14 cellular contexts compared by ENCODE assay signal in the genomic region with DNA sequence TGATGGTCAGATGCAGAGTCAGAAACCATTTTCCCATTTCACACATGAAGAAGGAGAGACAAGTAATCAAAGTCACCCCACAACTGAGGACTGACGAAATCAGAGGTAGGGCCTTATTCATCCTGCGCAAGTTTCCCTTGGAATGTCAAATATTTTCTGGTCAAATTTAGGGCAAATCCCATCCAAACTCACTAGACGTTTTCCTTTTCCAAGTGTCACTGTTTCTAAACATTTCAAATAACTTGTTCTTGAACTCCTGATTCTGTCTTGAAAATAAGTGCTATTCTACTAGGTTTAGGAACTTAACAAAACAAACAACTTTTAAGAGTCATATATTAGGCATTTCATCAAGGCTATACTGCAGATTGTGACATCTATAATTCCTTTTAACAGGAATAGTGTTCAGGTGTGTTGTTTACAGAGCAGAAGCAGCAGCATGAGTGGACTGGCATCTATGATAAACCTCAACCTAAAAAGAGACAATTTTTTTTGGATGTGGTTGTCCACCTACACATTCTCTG. TPM values are rescaled to one million over a fixed set of nuclear protein-coding genes. Genes with fewer than 3 reads are reported as not detected.
DNase-seq lines count a peak whose midpoint lies in the region; ATAC-seq and TF ChIP-seq lines count a peak whose summit lies in the region.
"Had no signal": no experiment of that assay in that cellular context is flagged by ENCODE, and none has a peak within 500 bp of the region (broad histone marks: within the 10 kb centered on the region; RNA-seq: fewer than 3 reads in every experiment).

No MANE protein-coding gene starts in this region.

- H3K9me3 Mint-ChIP-seq in activated CD4-positive, alpha-beta T cell treated with anti-CD3 and anti-CD28 coated beads for 36 hours (ENCODE audit: low read depth) = no peaks in the 10 kb centered on the region
- H3K9me3 Mint-ChIP-seq in osteocyte (ENCODE audit: unreplicated experiment) = no peaks in the 10 kb centered on the region
- H3K9me3 Mint-ChIP-seq in naive thymus-derived CD4-positive, alpha-beta T cell = peaks cover 0 to 6% (median 0%) of the 10 kb centered on the region in 11 donors

- H3K79me2 ChIP-seq in Loucy (ENCODE audit: insufficient read depth, low read length) = no peaks in the 10 kb centered on the region

- H3K14ac ChIP-seq in neuronal stem cell (ENCODE audit: low read length) = no peak overlapping the region

- no peak overlapping the region for H2AK5ac ChIP-seq in neuronal stem cell (ENCODE audit: low read depth, low read length)

- no peak overlapping the region for H3K4ac ChIP-seq in neuronal stem cell (ENCODE audit: low read length)

- H3K4me1 Mint-ChIP-seq in activated CD4-positive, alpha-beta T cell treated with anti-CD3 and anti-CD28 coated beads for 36 hours = peaks cover 31% of the 10 kb centered on the region
- peaks cover 37% of the 10 kb centered on the region for H3K4me1 Mint-ChIP-seq in osteocyte (ENCODE audit: unreplicated experiment)
- H3K4me1 Mint-ChIP-seq in naive thymus-derived CD4-positive, alpha-beta T cell = peaks cover 0 to 12% (median 5%) of the 10 kb centered on the region in 7 donors

- H3K18ac ChIP-seq in neuronal stem cell (ENCODE audit: low read length) = no peak overlapping the region

- no peak for ATAC-seq in activated CD4-positive, alpha-beta T cell treated with anti-CD3 and anti-CD28 coated beads for 36 hours
- ATAC-seq in GM21381 (IDR thresholded peaks at IDR 0.05; ENCODE audit: unreplicated experiment) = no peak
- no peak for ATAC-seq in naive thymus-derived CD4-positive, alpha-beta T cell

- CTCF ChIA-PET in activated CD4-positive, alpha-beta T cell treated with anti-CD3 and anti-CD28 coated beads for 36 hours (lab: Charles Lee) = no interaction called here
- CTCF ChIA-PET in naive thymus-derived CD4-positive, alpha-beta T cell (lab: Charles Lee) = no interaction called here

- no peak overlapping the region for H3K27ac ChIP-seq in neuronal stem cell (replicated peaks; ENCODE audit: low read length)
- H3K27ac ChIP-seq in naive thymus-derived CD4-positive, alpha-beta T cell (ENCODE audit: low read depth, low read length) = no peak overlapping the region
- H3K27ac ChIP-seq: cardiac muscle cell had no signal

- H3K4me1 ChIP-seq in Loucy (ENCODE audit: insufficient read depth, low read length, poor library complexity, severe bottlenecking) = peaks cover 20% of the 10 kb centered on the region
- H3K4me1 ChIP-seq in neuronal stem cell (ENCODE audit: control insufficient read depth in 2 of 2, insufficient read depth in 1 of 2, low read depth in 1 of 2, low read length in 2 of 2) = peaks cover 0 to 14% of the 10 kb centered on the region in 2 donors
- H3K4me1 ChIP-seq in naive thymus-derived CD4-positive, alpha-beta T cell (ENCODE audit: control insufficient read depth in 2 of 2, insufficient read depth in 2 of 2, low read length in 2 of 2) = no peaks in the 10 kb centered on the region

- no peak overlapping the region for H2BK5ac ChIP-seq in neuronal stem cell (ENCODE audit: low read length)

- H3K4me2 ChIP-seq in Loucy (ENCODE audit: low read depth, low read length, poor library complexity, severe bottlenecking) (peak overlapping the region; percentile 58), neuronal stem cell (ENCODE audit: insufficient read depth, low read length, poor library complexity, severe bottlenecking) (no peak overlapping the region)

- H4K20me1 ChIP-seq in Loucy (ENCODE audit: insufficient read depth, low read length, poor library complexity, severe bottlenecking) = no peaks in the 10 kb centered on the region

- POLR2A ChIA-PET in activated CD4-positive, alpha-beta T cell treated with anti-CD3 and anti-CD28 coated beads for 36 hours (lab: Charles Lee) = interaction anchor here (0.6 to 1.2 kb wide), 2 partner anchors 67 to 156 kb away, joined by 3 to 7 read pairs; partner anchors contain the start of gene ITPR1
- POLR2A ChIA-PET in naive thymus-derived CD4-positive, alpha-beta T cell (lab: Charles Lee) = no interaction called here

- intact Hi-C loops in activated CD4-positive, alpha-beta T cell treated with anti-CD3 and anti-CD28 coated beads for 36 hours (cut with DNase I, micrococcal nuclease) = loop anchor here (2.0 to 10.0 kb wide), 3 partner anchors 41 to 768 kb away; partner anchors contain the start of genes ITPR1 (in 1 of the 2) and SUMF1 (in 1 of the 2)
- intact Hi-C loops in naive thymus-derived CD4-positive, alpha-beta T cell (cut with micrococcal nuclease) = no loop called here

- no peak overlapping the region for H3K23ac ChIP-seq in neuronal stem cell (ENCODE audit: low read depth, low read length, poor library complexity)

- H3K9ac ChIP-seq in Loucy (ENCODE audit: low read depth, low read length, poor library complexity, severe bottlenecking) (no peak overlapping the region), neuronal stem cell (ENCODE audit: low read depth, low read length, poor library complexity) (no peak overlapping the region)

- no peak overlapping the region for H4K8ac ChIP-seq in neuronal stem cell (ENCODE audit: low read depth, low read length)

- H3K79me1 ChIP-seq in neuronal stem cell (ENCODE audit: low read depth, low read length) = no peaks in the 10 kb centered on the region

- H3K4me3 ChIP-seq in Loucy (ENCODE audit: low read length, poor library complexity, severe bottlenecking) (peak overlapping the region; percentile 29), neuronal stem cell (ENCODE audit: low read length in 2 of 2) (no peak overlapping the region)
- H3K4me3 ChIP-seq in naive thymus-derived CD4-positive, alpha-beta T cell (ENCODE audit: low read length) = no peak overlapping the region
- H3K4me3 ChIP-seq: cardiac muscle cell had no signal

- H3K36me3 Mint-ChIP-seq in activated CD4-positive, alpha-beta T cell treated with anti-CD3 and anti-CD28 coated beads for 36 hours (ENCODE audit: low read depth) = peaks cover 7% of the 10 kb centered on the region
- H3K36me3 Mint-ChIP-seq in osteocyte (ENCODE audit: unreplicated experiment) = peaks cover 2% of the 10 kb centered on the region
- H3K36me3 Mint-ChIP-seq in naive thymus-derived CD4-positive, alpha-beta T cell = peaks cover 1 to 24% (median 8%) of the 10 kb centered on the region in 5 donors

- no peak for DNase-seq in activated CD4-positive, alpha-beta T cell treated with anti-CD3 and anti-CD28 coated beads for 36 hours
- DNase-seq in activated CD4-positive, alpha-beta T cell treated with anti-CD3 and anti-CD28 coated beads for 48 hours = no peak
- peak; percentile 54 for DNase-seq in dedifferentiated amniotic fluid mesenchymal stem cell (ENCODE audit: extremely low spot score)
- no peak for DNase-seq in osteocyte (ENCODE audit: extremely low spot score, unreplicated experiment)
- no peak for DNase-seq in neuronal stem cell (ENCODE audit: low spot score)
- DNase-seq in naive thymus-derived CD4-positive, alpha-beta T cell = no peak
- DNase-seq: 8988T; activated CD8-positive, alpha-beta memory T cell treated with anti-CD3 and anti-CD28 coated beads, Interleukin-2, amount 50 U/mL, for 48 hours; DMS 273 treated with DMSO at 0.1 percent for 48 hours; H9; posterior cingulate gyrus had no signal

- no peak overlapping the region for H2BK120ac ChIP-seq in neuronal stem cell (ENCODE audit: low read depth, low read length)

- no peak overlapping the region for H3K4me3 Mint-ChIP-seq in activated CD4-positive, alpha-beta T cell treated with anti-CD3 and anti-CD28 coated beads for 36 hours
- H3K4me3 Mint-ChIP-seq in osteocyte (ENCODE audit: unreplicated experiment) = peak overlapping the region; percentile 27
- H3K4me3 Mint-ChIP-seq in naive thymus-derived CD4-positive, alpha-beta T cell = no peak overlapping the region
- H3K4me3 Mint-ChIP-seq: H9 had no signal

- no peaks in the 10 kb centered on the region for H3K27me3 ChIP-seq in Loucy (ENCODE audit: insufficient read depth, low read length, poor library complexity, severe bottlenecking)
- H3K27me3 ChIP-seq in neuronal stem cell (ENCODE audit: control insufficient read depth in 3 of 3, insufficient read depth in 3 of 3, low read depth in 1 of 3, low read length in 3 of 3) = no peaks in the 10 kb centered on the region
- H3K27me3 ChIP-seq in naive thymus-derived CD4-positive, alpha-beta T cell (ENCODE audit: control insufficient read depth in 2 of 2, insufficient read depth in 2 of 2, low read length in 2 of 2) = no peaks in the 10 kb centered on the region
- H3K27me3 ChIP-seq: cardiac muscle cell had no signal

- TF ChIP-seq CTCF in Loucy (conservative IDR thresholded peaks at IDR 0.05; ENCODE audit: low read length) = no peak
- TF ChIP-seq CTCF in osteocyte (IDR thresholded peaks at IDR 0.05) = no peak

- H4K91ac ChIP-seq in neuronal stem cell (ENCODE audit: low read depth, low read length, poor library complexity) = no peak overlapping the region

- H2AFZ ChIP-seq in Loucy (ENCODE audit: low read length) = no peak overlapping the region
- no peak overlapping the region for H2AFZ ChIP-seq in neuronal stem cell (ENCODE audit: low read length)

- H2BK12ac ChIP-seq in neuronal stem cell (ENCODE audit: low read length) = no peak overlapping the region

- peaks cover under 1% of the 10 kb centered on the region; the same call in 1 of the 2 replicates for H3K9me3 ChIP-seq in Loucy (ENCODE audit: insufficient read depth, low read depth, low read length)
- no peaks in the 10 kb centered on the region for H3K9me3 ChIP-seq in neuronal stem cell (replicated peaks in 1 of 2; ENCODE audit: control insufficient read depth in 2 of 2, insufficient read depth in 1 of 2, low read depth in 1 of 2, low read length in 2 of 2)
- no peaks in the 10 kb centered on the region for H3K9me3 ChIP-seq in naive thymus-derived CD4-positive, alpha-beta T cell (ENCODE audit: control insufficient read depth in 2 of 3, low read length in 3 of 3)

- peak overlapping the region; percentile 82 for H3K27ac Mint-ChIP-seq in activated CD4-positive, alpha-beta T cell treated with anti-CD3 and anti-CD28 coated beads for 36 hours
- H3K27ac Mint-ChIP-seq in osteocyte (ENCODE audit: unreplicated experiment) = peak overlapping the region; percentile 95
- no peak overlapping the region for H3K27ac Mint-ChIP-seq in naive thymus-derived CD4-positive, alpha-beta T cell
- H3K27ac Mint-ChIP-seq: H9 had no signal

- H3F3A ChIP-seq in Loucy (ENCODE audit: low read depth) = no peaks in the 10 kb centered on the region

- WGBS in neuronal stem cell (ENCODE audit: extremely low coverage in 2 of 2, insufficient read length in 2 of 2, insufficient replicate concordance in 1 of 2), 2 donors = no CpG with 5 or more reads among the region's 3 CpGs

- H3K9me2 ChIP-seq in Loucy (replicated peaks; ENCODE audit: low read depth, low read length) = no peaks in the 10 kb centered on the region

- H3K27me3 Mint-ChIP-seq in activated CD4-positive, alpha-beta T cell treated with anti-CD3 and anti-CD28 coated beads for 36 hours = no peaks in the 10 kb centered on the region
- H3K27me3 Mint-ChIP-seq in osteocyte (ENCODE audit: unreplicated experiment) = no peaks in the 10 kb centered on the region
- no peaks in the 10 kb centered on the region for H3K27me3 Mint-ChIP-seq in naive thymus-derived CD4-positive, alpha-beta T cell

- no peak overlapping the region for H2BK15ac ChIP-seq in neuronal stem cell (ENCODE audit: low read length)

- no peaks in the 10 kb centered on the region for H3K36me3 ChIP-seq in Loucy (ENCODE audit: insufficient read depth, low read length)
- H3K36me3 ChIP-seq in neuronal stem cell (replicated peaks in 1 of 2; ENCODE audit: control insufficient read depth in 2 of 2, insufficient read depth in 2 of 2, low read length in 2 of 2) = no peaks in the 10 kb centered on the region
- H3K36me3 ChIP-seq in naive thymus-derived CD4-positive, alpha-beta T cell (ENCODE audit: control insufficient read depth in 2 of 3, insufficient read depth in 3 of 3, low read length in 3 of 3) = no peaks in the 10 kb centered on the region
- H3K36me3 ChIP-seq: cardiac muscle cell had no signal

RNA-seq across cellular contexts. Expression of gene SUMF1, which starts 40.7 kb away (rescaled TPM):
- total RNA-seq in activated CD4-positive, alpha-beta T cell treated with anti-CD3 and anti-CD28 coated beads for 36 hours = 1 to 10 TPM; 3.5 to 4.9 TPM
- total RNA-seq in osteocyte = 44.1 and 46.6 TPM in 2 replicates
- 5.0 TPM for polyA plus RNA-seq in neuronal stem cell (2013, experiment 1 of 2)
- polyA plus RNA-seq in neuronal stem cell (2013, experiment 2 of 2) = 5.3 TPM
- total RNA-seq in naive thymus-derived CD4-positive, alpha-beta T cell = 10 to 100 TPM in 4 of 5 experiments, 1 to 10 TPM in 1; 9.2 to 20.0 (median 16.0) TPM
- 10 to 100 TPM; 28.6 to 31.0 TPM for polyA plus RNA-seq in naive thymus-derived CD4-positive, alpha-beta T cell

Comparison
In these comparisons a context has a peak if more than half of its experiments do, and no peak if none do; other contexts are left out.
1. H3K27ac Mint-ChIP-seq: peak in activated CD4-positive, alpha-beta T cell treated with anti-CD3 and anti-CD28 coated beads for 36 hours (single experiment) and osteocyte (single experiment); none in naive thymus-derived CD4-positive, alpha-beta T cell (0 of 9).
2. intact Hi-C loops: an anchor here in activated CD4-positive, alpha-beta T cell treated with anti-CD3 and anti-CD28 coated beads for 36 hours (2.0 to 10.0 kb wide); none called in naive thymus-derived CD4-positive, alpha-beta T cell.